In the genomic region with DNA sequence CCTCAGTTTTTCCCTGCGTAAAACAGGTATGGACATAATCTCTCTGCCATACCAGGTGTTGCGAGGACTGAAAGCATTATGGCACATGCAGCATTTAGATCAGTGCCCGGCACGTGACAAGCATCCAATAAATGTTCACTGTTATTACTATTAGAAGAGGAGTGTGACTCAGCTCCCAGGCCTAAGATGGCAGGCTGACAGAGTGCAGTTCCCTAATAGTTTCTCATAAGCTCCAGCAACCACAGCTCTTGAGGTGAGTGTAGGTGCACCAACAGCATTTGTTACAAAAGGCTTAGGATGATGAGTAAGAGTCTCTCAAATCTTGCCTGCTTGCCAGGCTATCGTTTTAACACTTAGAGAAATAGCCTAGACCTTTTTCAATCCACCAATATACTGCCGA, we compare ENCODE assay signal across 12 cellular contexts.
"Had no signal": no experiment of that assay in that cellular context is flagged by ENCODE, and none has a peak within 500 bp of the region (broad histone marks: within the 10 kb centered on the region; RNA-seq: fewer than 3 reads in every experiment).

No MANE protein-coding gene starts in this region.

- H3K27me3 ChIP-seq: colonic mucosa, suprapubic skin, upper lobe of left lung had no signal

- H3K36me3 ChIP-seq: colonic mucosa, suprapubic skin, upper lobe of left lung had no signal

- H3K9me3 ChIP-seq: colonic mucosa, suprapubic skin, upper lobe of left lung had no signal

- H3K27ac ChIP-seq: colonic mucosa, suprapubic skin, upper lobe of left lung had no signal

- ATAC-seq: activated CD4-positive, CD25-positive, alpha-beta regulatory T cell treated with anti-CD3 and anti-CD28 coated beads, Interleukin-2, amount 50 U/mL, for 24 hours; left colon; stimulated activated naive CD8-positive, alpha-beta T cell treated with anti-CD3 and anti-CD28 coated beads, Interleukin-15, Interleukin-2, amounts not matched to agents 100 U/mL and 50 U/mL, for 24 hours; T-helper 17 cell had no signal

- H3K4me3 ChIP-seq: colonic mucosa, suprapubic skin, upper lobe of left lung had no signal

- DNase-seq: activated CD4-positive, alpha-beta memory T cell treated with anti-CD3 and anti-CD28 coated beads for 36 hours; activated gamma-delta T cell; activated T-cell treated with anti-CD3 and anti-CD28 coated beads, Interleukin-2, amount 50 U/mL, for 48 hours; colonic mucosa; effector CD4-positive, alpha-beta T cell; left colon; stimulated activated CD4-positive, alpha-beta T cell treated with anti-CD3 and anti-CD28 coated beads, Interleukin-2, amount 100 ng/mL, for 48 hours; stimulated activated naive CD8-positive, alpha-beta T cell treated with anti-CD3 and anti-CD28 coated beads, Interleukin-15, Interleukin-2, amounts not matched to agents 100 U/mL and 50 U/mL, for 24 hours; T-helper 17 cell had no signal

- H3K4me1 ChIP-seq: colonic mucosa, suprapubic skin had no signal
